Comparison of ENCODE assay signal across 8 cellular contexts in the genomic region with DNA sequence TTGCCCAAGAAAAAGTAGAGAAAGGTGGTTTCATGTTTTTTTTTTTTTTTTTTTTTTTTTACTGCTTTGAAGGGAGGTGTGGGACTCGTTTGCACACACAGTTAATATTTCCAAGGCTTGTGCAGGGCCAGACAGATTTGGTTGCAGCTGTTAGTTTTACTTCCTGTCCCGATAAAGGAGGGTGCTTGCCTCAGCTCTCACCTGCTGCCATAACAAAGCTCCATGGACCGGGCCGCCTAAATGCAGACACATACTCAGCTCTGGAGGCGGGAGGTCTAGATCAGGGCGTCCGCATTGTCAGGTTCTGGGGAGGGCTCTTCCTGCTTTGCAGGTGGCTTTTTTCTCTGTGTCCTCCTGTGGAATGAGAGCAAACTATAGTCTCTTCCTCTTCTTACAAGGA.
A peak's percentile ranks its signal among the peaks of the same experiment; 100 is the strongest.
DNase-seq lines count a peak whose midpoint lies in the region; ATAC-seq and TF ChIP-seq lines count a peak whose summit lies in the region.

No MANE protein-coding gene starts in this region.

- TF ChIP-seq CTCF in left lung (IDR thresholded peaks at IDR 0.05), result no peak
- no peak for TF ChIP-seq CTCF in foreskin fibroblast (IDR thresholded peaks at IDR 0.05; ENCODE audit: low read depth, low read length)

- intact Hi-C loops in left lung (cut with DNase I), result no loop called here

- H3K9me3 ChIP-seq in CD4-positive, CD25-positive, alpha-beta regulatory T cell (ENCODE audit: control insufficient read depth in 2 of 2, low read length in 2 of 2), result no peaks in the 10 kb centered on the region
- H3K9me3 ChIP-seq in left lung, result no peaks in the 10 kb centered on the region

- no peaks in the 10 kb centered on the region for H3K27me3 ChIP-seq in CD4-positive, CD25-positive, alpha-beta regulatory T cell (ENCODE audit: control insufficient read depth, insufficient read depth, low read length)
- H3K27me3 ChIP-seq in left lung, result no peaks in the 10 kb centered on the region

- H3K27ac Mint-ChIP-seq in CD4-positive, CD25-positive, alpha-beta regulatory T cell, result peak overlapping the region; percentile 77 to 89 (median 88)

- no peak overlapping the region for H3K4me3 ChIP-seq in CD4-positive, CD25-positive, alpha-beta regulatory T cell (ENCODE audit: low read depth, low read length)
- H3K4me3 ChIP-seq in left lung (no peak overlapping the region), foreskin fibroblast (ENCODE audit: low read depth in 1 of 2, low read length in 2 of 2) (no peak overlapping the region)

- peaks cover 7% of the 10 kb centered on the region for H3K36me3 Mint-ChIP-seq in CD4-positive, CD25-positive, alpha-beta regulatory T cell

- no peaks in the 10 kb centered on the region for H3K27me3 Mint-ChIP-seq in CD4-positive, CD25-positive, alpha-beta regulatory T cell

- H3K27ac ChIP-seq in CD4-positive, CD25-positive, alpha-beta regulatory T cell (ENCODE audit: insufficient read depth, low read length, poor library complexity, severe bottlenecking), result no peak overlapping the region
- H3K27ac ChIP-seq in left lung (no peak overlapping the region), caudate nucleus (ENCODE audit: low read depth, low read length) (no peak overlapping the region)

- peak; percentile 23 to 24 for ATAC-seq in CD4-positive, CD25-positive, alpha-beta regulatory T cell (ENCODE audit: low read depth in 2 of 2)
- ATAC-seq in GM19328 (IDR thresholded peaks at IDR 0.05; ENCODE audit: unreplicated experiment) (peak; percentile 70), HG03196 (IDR thresholded peaks at IDR 0.05; ENCODE audit: unreplicated experiment) (peak; percentile 64), left lung (no peak)

- H3K4me3 Mint-ChIP-seq in CD4-positive, CD25-positive, alpha-beta regulatory T cell, result peak overlapping the region; percentile 25 to 72 (median 57)

- no peaks in the 10 kb centered on the region for H3K36me3 ChIP-seq in CD4-positive, CD25-positive, alpha-beta regulatory T cell (ENCODE audit: control insufficient read depth, insufficient read depth, low read length)
- H3K36me3 ChIP-seq in left lung, result peaks cover 0 to 15% of the 10 kb centered on the region in 2 donors

- peaks cover 62% of the 10 kb centered on the region for H3K4me1 ChIP-seq in CD4-positive, CD25-positive, alpha-beta regulatory T cell (ENCODE audit: control insufficient read depth, insufficient read depth, low read length, poor library complexity, severe bottlenecking)
- H3K4me1 ChIP-seq in left lung, result peaks cover 30 to 70% of the 10 kb centered on the region in 2 donors

- H3K4me1 Mint-ChIP-seq in CD4-positive, CD25-positive, alpha-beta regulatory T cell, result peaks cover 32 to 93% (median 76%) of the 10 kb centered on the region in 4 donors

- no peaks in the 10 kb centered on the region for H3K9me3 Mint-ChIP-seq in CD4-positive, CD25-positive, alpha-beta regulatory T cell

- peak in 2 of 3 donors; percentile 27 to 71 for DNase-seq in CD4-positive, CD25-positive, alpha-beta regulatory T cell
- DNase-seq in activated CD4-positive, alpha-beta T cell treated with anti-CD3 and anti-CD28 coated beads, Interleukin-2, amount 50 U/mL, for 1 hour, result peak; percentile 34
- DNase-seq in 8988T (no peak), left lung (no peak), foreskin fibroblast (no peak), caudate nucleus (lab: John Stamatoyannopoulos, UW) (no peak)

Comparison
In these comparisons a context has a peak if more than half of its experiments do, and no peak if none do; other contexts are left out.
1. DNase-seq: peak in CD4-positive, CD25-positive, alpha-beta regulatory T cell (2 of 3) and activated CD4-positive, alpha-beta T cell treated with anti-CD3 and anti-CD28 coated beads, Interleukin-2, amount 50 U/mL, for 1 hour (single experiment); none in 8988T (single experiment), left lung (0 of 2), foreskin fibroblast (0 of 2) and caudate nucleus (0 of 61).